9 cellular contexts compared by ENCODE assay signal in the genomic region with DNA sequence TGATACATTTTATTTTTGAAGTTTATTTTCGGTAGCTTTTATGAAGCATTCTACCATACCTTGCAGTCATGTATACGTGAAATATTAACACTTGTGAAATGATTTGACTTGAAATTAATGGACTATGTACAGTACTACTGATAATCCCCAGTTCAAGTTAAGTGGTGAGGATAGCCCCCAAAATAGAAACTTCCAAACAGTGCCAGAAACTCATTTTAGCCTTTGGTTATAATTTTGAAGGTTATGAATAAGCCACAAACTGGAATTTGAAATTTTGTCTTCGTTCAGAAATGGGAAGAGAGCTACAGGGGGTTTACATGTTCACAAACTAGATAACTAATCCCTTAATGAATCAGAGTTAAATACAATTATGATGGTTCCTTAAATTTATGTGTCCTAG. TPM values are rescaled to one million over a fixed set of nuclear protein-coding genes. Genes with fewer than 3 reads are reported as not detected.
DNase-seq lines count a peak whose midpoint lies in the region; ATAC-seq and TF ChIP-seq lines count a peak whose summit lies in the region.
"Had no signal": no experiment of that assay in that cellular context is flagged by ENCODE, and none has a peak within 500 bp of the region (broad histone marks: within the 10 kb centered on the region; RNA-seq: fewer than 3 reads in every experiment).

No MANE protein-coding gene starts in this region.

- TF ChIP-seq CTCF in stomach (IDR thresholded peaks at IDR 0.05), result no peak

- H3K9me3 ChIP-seq in SK-N-MC (ENCODE audit: low read depth, low read length) (no peaks in the 10 kb centered on the region), stomach (no peaks in the 10 kb centered on the region)

- no peaks in the 10 kb centered on the region for H3K9me3 Mint-ChIP-seq in T-helper 2 cell treated with Interferon-gamma antibody and Interleukin-4, amounts not matched to agents 5 μg/mL and 100 μg/mL, for 36 hours
- no peaks in the 10 kb centered on the region for H3K9me3 Mint-ChIP-seq in immature natural killer cell

- H3K4me1 Mint-ChIP-seq in T-helper 2 cell treated with Interferon-gamma antibody and Interleukin-4, amounts not matched to agents 5 μg/mL and 100 μg/mL, for 36 hours (ENCODE audit: low read depth), result peaks cover 29% of the 10 kb centered on the region
- peaks cover 54 to 63% of the 10 kb centered on the region in 2 donors for H3K4me1 Mint-ChIP-seq in immature natural killer cell

- TF ChIP-seq POLR2A in stomach (IDR thresholded peaks at IDR 0.05), result no peak

- DNase-seq in T-helper 2 cell treated with Interferon-gamma antibody and Interleukin-4, amounts not matched to agents 5 μg/mL and 100 μg/mL, for 36 hours (ENCODE audit: low spot score), result no peak
- DNase-seq in T-helper 2 cell (no peak), SK-N-MC (ENCODE audit: low read depth, low spot score) (no peak), immature natural killer cell (no peak), stomach (no peak), left lobe of liver (ENCODE audit: low spot score) (no peak)
- DNase-seq in stimulated activated CD4-positive, alpha-beta T cell treated with anti-CD3 and anti-CD28 coated beads, Interleukin-4, amount 100 ng/mL, for 24 hours, result no peak

- H3K36me3 Mint-ChIP-seq in T-helper 2 cell treated with Interferon-gamma antibody and Interleukin-4, amounts not matched to agents 5 μg/mL and 100 μg/mL, for 36 hours (ENCODE audit: low read depth), result peaks cover 23% of the 10 kb centered on the region
- H3K36me3 Mint-ChIP-seq in immature natural killer cell, result peaks cover 0 to 10% (median 6%) of the 10 kb centered on the region in 3 donors

- ATAC-seq in GM18870 (IDR thresholded peaks at IDR 0.05; ENCODE audit: unreplicated experiment) (no peak), left lobe of liver (no peak)

- WGBS in stomach, 5 donors, result 51 to 86% (median 66%) methylated on average over 3 of the region's 3 CpGs

- peak overlapping the region; percentile 98 for H3K4me3 Mint-ChIP-seq in T-helper 2 cell treated with Interferon-gamma antibody and Interleukin-4, amounts not matched to agents 5 μg/mL and 100 μg/mL, for 36 hours
- peak overlapping the region in 2 of 5 donors; percentile 92 for H3K4me3 Mint-ChIP-seq in immature natural killer cell

- H3K36me3 ChIP-seq in SK-N-MC (ENCODE audit: insufficient read depth, low read length), result peaks cover 25% of the 10 kb centered on the region
- peaks cover 0 to 7% (median 1%) of the 10 kb centered on the region in 4 donors for H3K36me3 ChIP-seq in stomach

- H3K27ac Mint-ChIP-seq in T-helper 2 cell treated with Interferon-gamma antibody and Interleukin-4, amounts not matched to agents 5 μg/mL and 100 μg/mL, for 36 hours, result peak overlapping the region; percentile 98
- H3K27ac Mint-ChIP-seq in immature natural killer cell, result peak overlapping the region; percentile 95 to 98 (median 98)

- H3K9ac ChIP-seq in SK-N-MC (ENCODE audit: insufficient read length), result peak overlapping the region; percentile 96
- H3K9ac ChIP-seq: parathyroid adenoma had no signal

- H3K4me1 ChIP-seq in stomach, result peaks cover 8 to 28% (median 20%) of the 10 kb centered on the region in 4 donors

- peak overlapping the region; percentile 99 for H3K27ac ChIP-seq in SK-N-MC
- H3K27ac ChIP-seq in stomach, result peak overlapping the region in 4 of 5 donors; percentile 99 to 100 (median 100)

- H3K27me3 ChIP-seq in stomach, result no peaks in the 10 kb centered on the region

- H3K4me3 ChIP-seq in SK-N-MC (peak overlapping the region; percentile 93), stomach (no peak overlapping the region)

- no peak for TF ChIP-seq EP300 in stomach (IDR thresholded peaks at IDR 0.05)

- intact Hi-C loops in stomach (cut with DNase I; ENCODE audit: low total_unique reads), result no loop called here

- H3K27me3 Mint-ChIP-seq in T-helper 2 cell treated with Interferon-gamma antibody and Interleukin-4, amounts not matched to agents 5 μg/mL and 100 μg/mL, for 36 hours (ENCODE audit: low read depth), result no peaks in the 10 kb centered on the region
- peaks cover 30 to 40% (median 37%) of the 10 kb centered on the region in 3 donors for H3K27me3 Mint-ChIP-seq in immature natural killer cell (ENCODE audit: low read depth in 3 of 3)

RNA-seq across cellular contexts. Expression of gene HNRNPU, which starts 1.5 kb away (rescaled TPM):
- 100 to 1,000 TPM; 110 to 398 (median 137) TPM for polyA plus RNA-seq in immature natural killer cell
- 100 to 1,000 TPM; 308 to 533 (median 327) TPM for total RNA-seq in stomach
- 100 to 1,000 TPM in 1 of 3 donors, 10 to 100 TPM in 2; 76.3 to 132 (median 94.9) TPM for polyA plus RNA-seq in stomach
- 85.2 TPM for total RNA-seq in left lobe of liver

RNA-seq across cellular contexts. Expression of gene COX20, which starts 30.4 kb away (rescaled TPM):
- polyA plus RNA-seq in immature natural killer cell (10 to 100 TPM; 41.5 to 57.4 (median 43.8) TPM), stomach (10 to 100 TPM; 55.4 to 65.7 (median 60.0) TPM)
- total RNA-seq in stomach (10 to 100 TPM in 3 of 5 donors, 1 to 10 TPM in 2; 5.5 to 58.0 (median 28.0) TPM), left lobe of liver (13.4 TPM)
